In the genomic region with DNA sequence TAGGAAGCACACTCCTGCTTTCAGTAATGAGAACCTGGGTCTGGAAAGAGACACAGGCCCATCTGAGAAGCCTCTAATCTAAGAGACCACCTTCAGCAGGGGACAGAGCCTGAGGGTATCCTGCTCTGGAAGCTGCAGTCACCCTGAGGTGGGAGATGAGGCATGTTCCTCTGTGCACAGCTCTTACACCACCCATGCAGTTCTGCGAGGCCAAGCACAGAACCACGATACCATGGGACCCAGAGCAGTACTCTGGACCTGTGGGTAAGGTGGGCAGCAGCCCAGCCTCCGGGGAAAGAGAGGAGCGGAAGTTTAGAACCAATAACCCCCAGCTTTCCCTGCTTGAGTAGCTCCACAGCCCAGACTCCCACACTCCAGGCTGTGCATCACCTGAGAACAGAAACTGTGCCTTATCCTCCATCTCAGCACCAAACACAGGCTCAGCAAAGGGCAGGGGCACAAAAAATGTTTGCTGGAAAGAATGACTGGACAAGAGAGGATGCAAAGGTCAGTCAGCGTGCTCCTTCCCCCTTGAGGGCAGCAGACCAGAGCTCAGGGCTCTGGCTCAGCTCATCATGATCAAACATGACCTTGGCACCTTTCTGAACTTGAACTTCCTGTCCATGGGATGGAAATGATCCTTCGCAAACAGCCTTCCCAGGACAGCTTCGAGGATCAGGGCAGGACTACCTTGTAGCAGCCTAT, we compare ENCODE assay signal across 3 cellular contexts.
TF ChIP-seq lines count a peak whose summit lies in the region.

No MANE protein-coding gene starts in this region.

TF ChIP-seq in A549, 52 proteins besides CTCF, POLR2A, EP300 and RAD21:
- 0 out of 2 replicates have a peak, but pooled peaks have one; percentile 32 for TF ChIP-seq ESRRA (IDR thresholded peaks at IDR 0.05; ENCODE audit: borderline replicate concordance, low read length)
- TF ChIP-seq, protein P1, sequence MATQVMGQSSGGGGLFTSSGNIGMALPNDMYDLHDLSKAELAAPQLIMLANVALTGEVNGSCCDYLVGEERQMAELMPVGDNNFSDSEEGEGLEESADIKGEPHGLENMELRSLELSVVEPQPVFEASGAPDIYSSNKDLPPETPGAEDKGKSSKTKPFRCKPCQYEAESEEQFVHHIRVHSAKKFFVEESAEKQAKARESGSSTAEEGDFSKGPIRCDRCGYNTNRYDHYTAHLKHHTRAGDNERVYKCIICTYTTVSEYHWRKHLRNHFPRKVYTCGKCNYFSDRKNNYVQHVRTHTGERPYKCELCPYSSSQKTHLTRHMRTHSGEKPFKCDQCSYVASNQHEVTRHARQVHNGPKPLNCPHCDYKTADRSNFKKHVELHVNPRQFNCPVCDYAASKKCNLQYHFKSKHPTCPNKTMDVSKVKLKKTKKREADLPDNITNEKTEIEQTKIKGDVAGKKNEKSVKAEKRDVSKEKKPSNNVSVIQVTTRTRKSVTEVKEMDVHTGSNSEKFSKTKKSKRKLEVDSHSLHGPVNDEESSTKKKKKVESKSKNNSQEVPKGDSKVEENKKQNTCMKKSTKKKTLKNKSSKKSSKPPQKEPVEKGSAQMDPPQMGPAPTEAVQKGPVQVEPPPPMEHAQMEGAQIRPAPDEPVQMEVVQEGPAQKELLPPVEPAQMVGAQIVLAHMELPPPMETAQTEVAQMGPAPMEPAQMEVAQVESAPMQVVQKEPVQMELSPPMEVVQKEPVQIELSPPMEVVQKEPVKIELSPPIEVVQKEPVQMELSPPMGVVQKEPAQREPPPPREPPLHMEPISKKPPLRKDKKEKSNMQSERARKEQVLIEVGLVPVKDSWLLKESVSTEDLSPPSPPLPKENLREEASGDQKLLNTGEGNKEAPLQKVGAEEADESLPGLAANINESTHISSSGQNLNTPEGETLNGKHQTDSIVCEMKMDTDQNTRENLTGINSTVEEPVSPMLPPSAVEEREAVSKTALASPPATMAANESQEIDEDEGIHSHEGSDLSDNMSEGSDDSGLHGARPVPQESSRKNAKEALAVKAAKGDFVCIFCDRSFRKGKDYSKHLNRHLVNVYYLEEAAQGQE (IDR thresholded peaks at IDR 0.05) = no peak

TF ChIP-seq in GM23338, 12 proteins besides CTCF, POLR2A, EP300 and RAD21 (continues in another document):
- TF ChIP-seq, protein P2, sequence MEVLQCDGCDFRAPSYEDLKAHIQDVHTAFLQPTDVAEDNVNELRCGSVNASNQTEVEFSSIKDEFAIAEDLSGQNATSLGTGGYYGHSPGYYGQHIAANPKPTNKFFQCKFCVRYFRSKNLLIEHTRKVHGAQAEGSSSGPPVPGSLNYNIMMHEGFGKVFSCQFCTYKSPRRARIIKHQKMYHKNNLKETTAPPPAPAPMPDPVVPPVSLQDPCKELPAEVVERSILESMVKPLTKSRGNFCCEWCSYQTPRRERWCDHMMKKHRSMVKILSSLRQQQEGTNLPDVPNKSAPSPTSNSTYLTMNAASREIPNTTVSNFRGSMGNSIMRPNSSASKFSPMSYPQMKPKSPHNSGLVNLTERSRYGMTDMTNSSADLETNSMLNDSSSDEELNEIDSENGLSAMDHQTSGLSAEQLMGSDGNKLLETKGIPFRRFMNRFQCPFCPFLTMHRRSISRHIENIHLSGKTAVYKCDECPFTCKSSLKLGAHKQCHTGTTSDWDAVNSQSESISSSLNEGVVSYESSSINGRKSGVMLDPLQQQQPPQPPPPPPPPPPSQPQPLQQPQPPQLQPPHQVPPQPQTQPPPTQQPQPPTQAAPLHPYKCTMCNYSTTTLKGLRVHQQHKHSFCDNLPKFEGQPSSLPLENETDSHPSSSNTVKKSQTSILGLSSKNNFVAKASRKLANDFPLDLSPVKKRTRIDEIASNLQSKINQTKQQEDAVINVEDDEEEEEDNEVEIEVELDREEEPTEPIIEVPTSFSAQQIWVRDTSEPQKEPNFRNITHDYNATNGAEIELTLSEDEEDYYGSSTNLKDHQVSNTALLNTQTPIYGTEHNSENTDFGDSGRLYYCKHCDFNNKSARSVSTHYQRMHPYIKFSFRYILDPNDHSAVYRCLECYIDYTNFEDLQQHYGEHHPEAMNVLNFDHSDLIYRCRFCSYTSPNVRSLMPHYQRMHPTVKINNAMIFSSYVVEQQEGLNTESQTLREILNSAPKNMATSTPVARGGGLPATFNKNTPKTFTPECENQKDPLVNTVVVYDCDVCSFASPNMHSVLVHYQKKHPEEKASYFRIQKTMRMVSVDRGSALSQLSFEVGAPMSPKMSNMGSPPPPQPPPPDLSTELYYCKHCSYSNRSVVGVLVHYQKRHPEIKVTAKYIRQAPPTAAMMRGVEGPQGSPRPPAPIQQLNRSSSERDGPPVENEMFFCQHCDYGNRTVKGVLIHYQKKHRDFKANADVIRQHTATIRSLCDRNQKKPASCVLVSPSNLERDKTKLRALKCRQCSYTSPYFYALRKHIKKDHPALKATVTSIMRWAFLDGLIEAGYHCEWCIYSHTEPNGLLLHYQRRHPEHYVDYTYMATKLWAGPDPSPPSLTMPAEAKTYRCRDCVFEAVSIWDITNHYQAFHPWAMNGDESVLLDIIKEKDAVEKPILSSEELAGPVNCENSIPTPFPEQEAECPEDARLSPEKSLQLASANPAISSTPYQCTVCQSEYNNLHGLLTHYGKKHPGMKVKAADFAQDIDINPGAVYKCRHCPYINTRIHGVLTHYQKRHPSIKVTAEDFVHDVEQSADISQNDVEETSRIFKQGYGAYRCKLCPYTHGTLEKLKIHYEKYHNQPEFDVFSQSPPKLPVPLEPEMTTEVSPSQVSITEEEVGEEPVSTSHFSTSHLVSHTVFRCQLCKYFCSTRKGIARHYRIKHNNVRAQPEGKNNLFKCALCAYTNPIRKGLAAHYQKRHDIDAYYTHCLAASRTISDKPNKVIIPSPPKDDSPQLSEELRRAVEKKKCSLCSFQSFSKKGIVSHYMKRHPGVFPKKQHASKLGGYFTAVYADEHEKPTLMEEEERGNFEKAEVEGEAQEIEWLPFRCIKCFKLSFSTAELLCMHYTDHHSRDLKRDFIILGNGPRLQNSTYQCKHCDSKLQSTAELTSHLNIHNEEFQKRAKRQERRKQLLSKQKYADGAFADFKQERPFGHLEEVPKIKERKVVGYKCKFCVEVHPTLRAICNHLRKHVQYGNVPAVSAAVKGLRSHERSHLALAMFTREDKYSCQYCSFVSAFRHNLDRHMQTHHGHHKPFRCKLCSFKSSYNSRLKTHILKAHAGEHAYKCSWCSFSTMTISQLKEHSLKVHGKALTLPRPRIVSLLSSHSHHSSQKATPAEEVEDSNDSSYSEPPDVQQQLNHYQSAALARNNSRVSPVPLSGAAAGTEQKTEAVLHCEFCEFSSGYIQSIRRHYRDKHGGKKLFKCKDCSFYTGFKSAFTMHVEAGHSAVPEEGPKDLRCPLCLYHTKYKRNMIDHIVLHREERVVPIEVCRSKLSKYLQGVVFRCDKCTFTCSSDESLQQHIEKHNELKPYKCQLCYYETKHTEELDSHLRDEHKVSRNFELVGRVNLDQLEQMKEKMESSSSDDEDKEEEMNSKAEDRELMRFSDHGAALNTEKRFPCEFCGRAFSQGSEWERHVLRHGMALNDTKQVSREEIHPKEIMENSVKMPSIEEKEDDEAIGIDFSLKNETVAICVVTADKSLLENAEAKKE (CRISPR knock-in tag; IDR thresholded peaks at IDR 0.05) = no peak
- TF ChIP-seq NANOG (IDR thresholded peaks at IDR 0.05; ENCODE audit: borderline replicate concordance) (no peak), CREB1 (CRISPR knock-in tag; IDR thresholded peaks at IDR 0.05; ENCODE audit: low read depth) (no peak), JUNB (IDR thresholded peaks at IDR 0.05; ENCODE audit: unreplicated experiment) (no peak)
- TF ChIP-seq, protein P1 (IDR thresholded peaks at IDR 0.05; ENCODE audit: unreplicated experiment) = no peak

TF ChIP-seq in HepG2, 621 proteins besides CTCF, POLR2A, EP300 and RAD21 (continues in another document):
- TF ChIP-seq KDM1A (CRISPR knock-in tag; IDR thresholded peaks at IDR 0.05) = 0 out of 2 replicates have a peak, but pooled peaks have one; percentile 12
- TF ChIP-seq MYNN (CRISPR knock-in tag; IDR thresholded peaks at IDR 0.05; ENCODE audit: low read depth) = no peak
- peak; percentile 58; the same call in 1 of the 2 replicates for TF ChIP-seq KDM3A (CRISPR knock-in tag; IDR thresholded peaks at IDR 0.05; ENCODE audit: low read depth)
- no peak for TF ChIP-seq ZNF552 (CRISPR knock-in tag; IDR thresholded peaks at IDR 0.05; ENCODE audit: borderline replicate concordance)
- TF ChIP-seq, protein P3, sequence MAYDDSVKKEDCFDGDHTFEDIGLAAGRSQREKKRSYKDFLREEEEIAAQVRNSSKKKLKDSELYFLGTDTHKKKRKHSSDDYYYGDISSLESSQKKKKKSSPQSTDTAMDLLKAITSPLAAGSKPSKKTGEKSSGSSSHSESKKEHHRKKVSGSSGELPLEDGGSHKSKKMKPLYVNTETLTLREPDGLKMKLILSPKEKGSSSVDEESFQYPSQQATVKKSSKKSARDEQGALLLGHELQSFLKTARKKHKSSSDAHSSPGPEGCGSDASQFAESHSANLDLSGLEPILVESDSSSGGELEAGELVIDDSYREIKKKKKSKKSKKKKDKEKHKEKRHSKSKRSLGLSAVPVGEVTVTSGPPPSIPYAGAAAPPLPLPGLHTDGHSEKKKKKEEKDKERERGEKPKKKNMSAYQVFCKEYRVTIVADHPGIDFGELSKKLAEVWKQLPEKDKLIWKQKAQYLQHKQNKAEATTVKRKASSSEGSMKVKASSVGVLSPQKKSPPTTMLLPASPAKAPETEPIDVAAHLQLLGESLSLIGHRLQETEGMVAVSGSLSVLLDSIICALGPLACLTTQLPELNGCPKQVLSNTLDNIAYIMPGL (CRISPR knock-in tag; IDR thresholded peaks at IDR 0.05; ENCODE audit: borderline replicate concordance in 1 of 2, low read depth in 1 of 2) = peak in 1 of 2 experiments; percentile 56; a peak in 1 of 4 replicates
- TF ChIP-seq, protein P4, sequence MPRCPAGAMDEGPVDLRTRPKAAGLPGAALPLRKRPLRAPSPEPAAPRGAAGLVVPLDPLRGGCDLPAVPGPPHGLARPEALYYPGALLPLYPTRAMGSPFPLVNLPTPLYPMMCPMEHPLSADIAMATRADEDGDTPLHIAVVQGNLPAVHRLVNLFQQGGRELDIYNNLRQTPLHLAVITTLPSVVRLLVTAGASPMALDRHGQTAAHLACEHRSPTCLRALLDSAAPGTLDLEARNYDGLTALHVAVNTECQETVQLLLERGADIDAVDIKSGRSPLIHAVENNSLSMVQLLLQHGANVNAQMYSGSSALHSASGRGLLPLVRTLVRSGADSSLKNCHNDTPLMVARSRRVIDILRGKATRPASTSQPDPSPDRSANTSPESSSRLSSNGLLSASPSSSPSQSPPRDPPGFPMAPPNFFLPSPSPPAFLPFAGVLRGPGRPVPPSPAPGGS (CRISPR knock-in tag; IDR thresholded peaks at IDR 0.05) = no peak
- TF ChIP-seq SMAD1 (CRISPR knock-in tag; IDR thresholded peaks at IDR 0.05; ENCODE audit: borderline replicate concordance, low read depth) = no peak
- no peak for TF ChIP-seq CCAR2 (optimal IDR thresholded peaks at IDR 0.05; ENCODE audit: low read depth, low read length)
- TF ChIP-seq, protein P5, sequence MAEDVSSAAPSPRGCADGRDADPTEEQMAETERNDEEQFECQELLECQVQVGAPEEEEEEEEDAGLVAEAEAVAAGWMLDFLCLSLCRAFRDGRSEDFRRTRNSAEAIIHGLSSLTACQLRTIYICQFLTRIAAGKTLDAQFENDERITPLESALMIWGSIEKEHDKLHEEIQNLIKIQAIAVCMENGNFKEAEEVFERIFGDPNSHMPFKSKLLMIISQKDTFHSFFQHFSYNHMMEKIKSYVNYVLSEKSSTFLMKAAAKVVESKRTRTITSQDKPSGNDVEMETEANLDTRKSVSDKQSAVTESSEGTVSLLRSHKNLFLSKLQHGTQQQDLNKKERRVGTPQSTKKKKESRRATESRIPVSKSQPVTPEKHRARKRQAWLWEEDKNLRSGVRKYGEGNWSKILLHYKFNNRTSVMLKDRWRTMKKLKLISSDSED (CRISPR knock-in tag; IDR thresholded peaks at IDR 0.05) = no peak
- TF ChIP-seq, protein P6, sequence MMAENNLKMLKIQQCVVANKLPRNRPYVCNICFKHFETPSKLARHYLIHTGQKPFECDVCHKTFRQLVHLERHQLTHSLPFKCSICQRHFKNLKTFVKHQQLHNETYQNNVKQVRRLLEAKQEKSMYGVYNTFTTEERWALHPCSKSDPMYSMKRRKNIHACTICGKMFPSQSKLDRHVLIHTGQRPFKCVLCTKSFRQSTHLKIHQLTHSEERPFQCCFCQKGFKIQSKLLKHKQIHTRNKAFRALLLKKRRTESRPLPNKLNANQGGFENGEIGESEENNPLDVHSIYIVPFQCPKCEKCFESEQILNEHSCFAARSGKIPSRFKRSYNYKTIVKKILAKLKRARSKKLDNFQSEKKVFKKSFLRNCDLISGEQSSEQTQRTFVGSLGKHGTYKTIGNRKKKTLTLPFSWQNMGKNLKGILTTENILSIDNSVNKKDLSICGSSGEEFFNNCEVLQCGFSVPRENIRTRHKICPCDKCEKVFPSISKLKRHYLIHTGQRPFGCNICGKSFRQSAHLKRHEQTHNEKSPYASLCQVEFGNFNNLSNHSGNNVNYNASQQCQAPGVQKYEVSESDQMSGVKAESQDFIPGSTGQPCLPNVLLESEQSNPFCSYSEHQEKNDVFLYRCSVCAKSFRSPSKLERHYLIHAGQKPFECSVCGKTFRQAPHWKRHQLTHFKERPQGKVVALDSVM (CRISPR knock-in tag; IDR thresholded peaks at IDR 0.05) = no peak
- TF ChIP-seq, protein P7, sequence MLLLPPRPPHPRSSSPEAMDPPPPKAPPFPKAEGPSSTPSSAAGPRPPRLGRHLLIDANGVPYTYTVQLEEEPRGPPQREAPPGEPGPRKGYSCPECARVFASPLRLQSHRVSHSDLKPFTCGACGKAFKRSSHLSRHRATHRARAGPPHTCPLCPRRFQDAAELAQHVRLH (CRISPR knock-in tag; IDR thresholded peaks at IDR 0.05; ENCODE audit: borderline replicate concordance, low read depth) = no peak
